ENCODE assay signal across 12 cellular contexts in genomic region chr18:76968073-76968472, GRCh38.
"Had no signal": no experiment of that assay in that cellular context is flagged by ENCODE, and none has a peak within 500 bp of the region (broad histone marks: within the 10 kb centered on the region; RNA-seq: fewer than 3 reads in every experiment).

No MANE protein-coding gene starts in this region.

- H3K9me3 Mint-ChIP-seq: activated CD4-positive, alpha-beta memory T cell treated with anti-CD3 and anti-CD28 coated beads, Interleukin-2, amount 10 ng/mL, durations not matched to agents 7 days and 5 days; activated T-cell treated with anti-CD3 and anti-CD28 coated beads, Interleukin-2, amount 50 U/mL, for 72 hours; stimulated activated naive CD8-positive, alpha-beta T cell treated with anti-CD3 and anti-CD28 coated beads, Interleukin-15, amount 100 ng/mL, for 72 hours; T-helper 1 cell treated with Interleukin-12 subunit alpha and Interleukin-12 subunit beta and Interleukin-4 antibody, amounts not matched to agents 30 μg/mL and 1 μg/mL, for 36 hours had no signal

- H3K4me1 ChIP-seq: right lobe of liver, testis had no signal

- H3K27me3 Mint-ChIP-seq: activated CD4-positive, alpha-beta memory T cell treated with anti-CD3 and anti-CD28 coated beads, Interleukin-2, amount 10 ng/mL, durations not matched to agents 7 days and 5 days; activated naive CD8-positive, alpha-beta T cell; stimulated activated naive CD8-positive, alpha-beta T cell treated with anti-CD3 and anti-CD28 coated beads, Interleukin-15, amount 100 ng/mL, for 72 hours had no signal

- H3K9me3 ChIP-seq: right lobe of liver, testis had no signal

- H3K27me3 ChIP-seq: right lobe of liver, testis had no signal

- H3K4me3 Mint-ChIP-seq: activated CD4-positive, alpha-beta memory T cell treated with anti-CD3 and anti-CD28 coated beads, Interleukin-2, amount 10 ng/mL, durations not matched to agents 7 days and 5 days; activated naive CD8-positive, alpha-beta T cell; activated T-cell treated with anti-CD3 and anti-CD28 coated beads, Interleukin-2, amount 50 U/mL, for 72 hours; neural crest cell; stimulated activated naive CD8-positive, alpha-beta T cell treated with anti-CD3 and anti-CD28 coated beads, Interleukin-15, amount 100 ng/mL, for 72 hours; T-helper 1 cell treated with Interleukin-12 subunit alpha and Interleukin-12 subunit beta and Interleukin-4 antibody, amounts not matched to agents 30 μg/mL and 1 μg/mL, for 36 hours had no signal

- H3K4me3 ChIP-seq: right lobe of liver, smooth muscle cell, testis had no signal

- H3K27ac Mint-ChIP-seq: activated CD4-positive, alpha-beta memory T cell treated with anti-CD3 and anti-CD28 coated beads, Interleukin-2, amount 10 ng/mL, durations not matched to agents 7 days and 5 days; activated naive CD8-positive, alpha-beta T cell; activated T-cell treated with anti-CD3 and anti-CD28 coated beads, Interleukin-2, amount 50 U/mL, for 72 hours; T-helper 1 cell treated with Interleukin-12 subunit alpha and Interleukin-12 subunit beta and Interleukin-4 antibody, amounts not matched to agents 30 μg/mL and 1 μg/mL, for 36 hours had no signal

- H3K27ac ChIP-seq: right lobe of liver, testis had no signal

- DNase-seq: activated CD4-positive, alpha-beta memory T cell treated with anti-CD3 and anti-CD28 coated beads, Interleukin-2, amount 10 ng/mL, durations not matched to agents 7 days and 5 days; activated CD4-positive, alpha-beta T cell treated with anti-CD3 and anti-CD28 coated beads for 4 hours; activated gamma-delta T cell; activated T-cell treated with anti-CD3 and anti-CD28 coated beads, Interleukin-2, amount 50 U/mL, for 72 hours; amniotic stem cell; right lobe of liver; stimulated activated naive CD8-positive, alpha-beta T cell treated with anti-CD3 and anti-CD28 coated beads, Interleukin-15, amount 100 ng/mL, for 72 hours; testis had no signal
